In genomic region chr1:53639251-53639721, GRCh38 we compare ENCODE assay signal across 11 cellular contexts.
DNase-seq lines count a peak whose midpoint lies in the region; ATAC-seq and TF ChIP-seq lines count a peak whose summit lies in the region.
"Had no signal": no experiment of that assay in that cellular context is flagged by ENCODE, and none has a peak within 500 bp of the region (broad histone marks: within the 10 kb centered on the region; RNA-seq: fewer than 3 reads in every experiment).

No MANE protein-coding gene starts in this region.

- H2AFZ ChIP-seq in HCT116 (ENCODE audit: low read depth, low read length, poor library complexity, severe bottlenecking) = no peak overlapping the region

- H3K4me1 Mint-ChIP-seq in endodermal cell = peaks cover 9% of the 10 kb centered on the region

- TF ChIP-seq CTCF in HCT116 (IDR thresholded peaks at IDR 0.05 in 2 of 3, conservative IDR thresholded peaks at IDR 0.05 in 1 of 3; ENCODE audit: borderline replicate concordance in 1 of 3, insufficient read depth in 1 of 3, low read depth in 2 of 3, low read length in 2 of 3) = peak in 1 of 3 experiments; percentile 36; a peak in 1 of 6 replicates
- no peak for TF ChIP-seq CTCF in endodermal cell (conservative IDR thresholded peaks at IDR 0.05)

- intact Hi-C loops in HCT116 (cut with micrococcal nuclease) = no loop called here

- H3K27me3 Mint-ChIP-seq in endodermal cell (ENCODE audit: insufficient read depth) = no peaks in the 10 kb centered on the region

- CTCF ChIA-PET in HCT116 (lab: Charles Lee) = no interaction called here

- no peak for TF ChIP-seq POLR2A in HCT116 (IDR thresholded peaks at IDR 0.05; ENCODE audit: borderline replicate concordance, extremely low read depth, insufficient read depth, insufficient read length)

- H3K9me3 Mint-ChIP-seq in endodermal cell = no peaks in the 10 kb centered on the region

- H3K9ac ChIP-seq in HCT116 (ENCODE audit: low read length) = no peak overlapping the region
- H3K9ac ChIP-seq in endodermal cell (ENCODE audit: extremely low read depth, low read length, poor library complexity, severe bottlenecking) = no peak overlapping the region

- no peaks in the 10 kb centered on the region for H3K79me2 ChIP-seq in HCT116 (ENCODE audit: insufficient read depth, low read length)

- ATAC-seq in HCT116 (peak; percentile 93), GM18858 (IDR thresholded peaks at IDR 0.05; ENCODE audit: unreplicated experiment) (no peak), HG03280 (IDR thresholded peaks at IDR 0.05; ENCODE audit: unreplicated experiment) (no peak)

- H3K9me2 ChIP-seq in HCT116 (ENCODE audit: insufficient read depth) = no peaks in the 10 kb centered on the region

- H3K4me2 ChIP-seq in HCT116 (ENCODE audit: low read length) = peak overlapping the region; percentile 29

- no peak overlapping the region for H3K4me3 ChIP-seq in HCT116 (replicated peaks in 1 of 2; ENCODE audit: low read depth in 1 of 2, low read length in 2 of 2)
- H3K4me3 ChIP-seq in endodermal cell (ENCODE audit: low read length) = no peak overlapping the region
- H3K4me3 ChIP-seq in skeletal muscle cell (ENCODE audit: low read depth, low read length) = no peak overlapping the region
- H3K4me3 ChIP-seq: thoracic aorta had no signal

- no peak overlapping the region for H3K4me3 Mint-ChIP-seq in endodermal cell

- no TSS peak for BruUV-seq in HCT116 (replicated peaks; lab: Mats Ljungman, UMichigan)

- WGBS in endodermal cell (ENCODE audit: insufficient coverage in 1 of 2, insufficient read length in 1 of 2), 2 experiments = 88 to 95% methylated on average over 8 to 16 of the region's 16 CpGs

- H3K36me3 Mint-ChIP-seq in endodermal cell (ENCODE audit: low read depth) = no peaks in the 10 kb centered on the region

- H3K36me3 ChIP-seq in HCT116 (ENCODE audit: control insufficient read depth in 1 of 2, insufficient read depth in 2 of 2, low read length in 2 of 2) (no peaks in the 10 kb centered on the region), endodermal cell (ENCODE audit: control insufficient read depth, insufficient read depth, low read length) (no peaks in the 10 kb centered on the region)
- H3K36me3 ChIP-seq: thoracic aorta had no signal

- POLR2A ChIA-PET in HCT116 (lab: Charles Lee) = no interaction called here

- H4K20me1 ChIP-seq in HCT116 (ENCODE audit: insufficient read depth) = no peaks in the 10 kb centered on the region

- DNase-seq in HCT116 (ENCODE audit: low read depth, low spot score) (peak; percentile 4), NCI-H524 treated with DMSO at 0.1 percent for 48 hours (lab: John Stamatoyannopoulos, UW) (peak; percentile 41), endodermal cell (peak; percentile 49), skeletal muscle cell (ENCODE audit: low read depth) (peak; percentile 28), activated T-cell treated with anti-CD3 and anti-CD28 coated beads for 4 hours (no peak), NCI-H1105 (lab: John Stamatoyannopoulos, UW) (no peak)
- DNase-seq: activated T-cell treated with anti-CD3 and anti-CD28 coated beads, Interleukin-2, amount 50 U/mL, for 48 hours; T-helper 1 cell had no signal

- no peaks in the 10 kb centered on the region; the same call in none of the 2 replicates for H3K27me3 ChIP-seq in HCT116 (ENCODE audit: insufficient read depth, low read length)
- no peaks in the 10 kb centered on the region for H3K27me3 ChIP-seq in endodermal cell (ENCODE audit: control insufficient read depth, insufficient read depth, low read length, poor library complexity, severe bottlenecking)

- H3K27ac Mint-ChIP-seq in endodermal cell = no peak overlapping the region

- RAD21 ChIA-PET in HCT116 (lab: Charles Lee; ENCODE audit: low non-redundant PET in 1 of 2, low total read pairs in 2 of 2, uncharacterized antibody in 2 of 2, unreplicated experiment in 2 of 2) = no interaction called here

- H3K27ac ChIP-seq in HCT116 (ENCODE audit: low read depth, low read length) (no peak overlapping the region), endodermal cell (ENCODE audit: low read depth, low read length) (no peak overlapping the region)
- H3K27ac ChIP-seq: thoracic aorta had no signal

- H3K4me1 ChIP-seq in HCT116 (ENCODE audit: control insufficient read depth in 1 of 2, insufficient read depth in 2 of 2, low read length in 2 of 2) = peaks cover 6 to 12% of the 10 kb centered on the region in 2 experiments; a peak in 3 of 4 replicates
- H3K4me1 ChIP-seq in endodermal cell (ENCODE audit: control insufficient read depth, insufficient read depth, low read length) = no peaks in the 10 kb centered on the region

- no peaks in the 10 kb centered on the region for H3K9me3 ChIP-seq in HCT116 (ENCODE audit: control insufficient read depth in 1 of 2, insufficient read depth in 1 of 2, low read depth in 1 of 2, low read length in 2 of 2)
- no peaks in the 10 kb centered on the region for H3K9me3 ChIP-seq in endodermal cell (ENCODE audit: control insufficient read depth, low read length)
- H3K9me3 ChIP-seq: thoracic aorta had no signal

- peak; percentile 53 for TF ChIP-seq RAD21 in HCT116 (IDR thresholded peaks at IDR 0.05; ENCODE audit: low read depth)

TF ChIP-seq in HCT116, 20 proteins besides CTCF, POLR2A, EP300 and RAD21:
- TF ChIP-seq POLR2AphosphoS5 (IDR thresholded peaks at IDR 0.05; ENCODE audit: low read depth, low read length) = no peak
- no peak for TF ChIP-seq EGR1 (IDR thresholded peaks at IDR 0.05; ENCODE audit: low read depth)
- no peak for TF ChIP-seq FOSL1 (IDR thresholded peaks at IDR 0.05; ENCODE audit: low read depth)
- no peak for TF ChIP-seq YY1 (IDR thresholded peaks at IDR 0.05; ENCODE audit: extremely low read depth, insufficient replicate concordance, low read depth, low read length)
- no peak for TF ChIP-seq ZFX (IDR thresholded peaks at IDR 0.05)
- no peak for TF ChIP-seq TCF7L2 (IDR thresholded peaks at IDR 0.05; ENCODE audit: borderline replicate concordance, extremely low read depth, insufficient read depth, insufficient read length)
- no peak for TF ChIP-seq SP1 (IDR thresholded peaks at IDR 0.05; ENCODE audit: low read depth)
- TF ChIP-seq ATF3 (IDR thresholded peaks at IDR 0.05) = no peak
- TF ChIP-seq MAX (IDR thresholded peaks at IDR 0.05) = no peak
- no peak for TF ChIP-seq EZH2 (IDR thresholded peaks at IDR 0.05)
- no peak for TF ChIP-seq SRF (IDR thresholded peaks at IDR 0.05; ENCODE audit: low read depth)
- TF ChIP-seq CEBPB (IDR thresholded peaks at IDR 0.05; ENCODE audit: low read depth) = no peak
- TF ChIP-seq JUND (IDR thresholded peaks at IDR 0.05) = no peak
- TF ChIP-seq CBX3 (IDR thresholded peaks at IDR 0.05; ENCODE audit: low read depth) = no peak
- TF ChIP-seq ELF1 (IDR thresholded peaks at IDR 0.05; ENCODE audit: borderline replicate concordance, low read depth) = no peak

Comparison
In these comparisons a context has a peak if more than half of its experiments do, and no peak if none do; other contexts are left out.
1. DNase-seq: peak in HCT116 (single experiment), NCI-H524 treated with DMSO at 0.1 percent for 48 hours (single experiment), endodermal cell (single experiment) and skeletal muscle cell (single experiment); none in activated T-cell treated with anti-CD3 and anti-CD28 coated beads for 4 hours (single experiment) and NCI-H1105 (single experiment).